In the genomic region with DNA sequence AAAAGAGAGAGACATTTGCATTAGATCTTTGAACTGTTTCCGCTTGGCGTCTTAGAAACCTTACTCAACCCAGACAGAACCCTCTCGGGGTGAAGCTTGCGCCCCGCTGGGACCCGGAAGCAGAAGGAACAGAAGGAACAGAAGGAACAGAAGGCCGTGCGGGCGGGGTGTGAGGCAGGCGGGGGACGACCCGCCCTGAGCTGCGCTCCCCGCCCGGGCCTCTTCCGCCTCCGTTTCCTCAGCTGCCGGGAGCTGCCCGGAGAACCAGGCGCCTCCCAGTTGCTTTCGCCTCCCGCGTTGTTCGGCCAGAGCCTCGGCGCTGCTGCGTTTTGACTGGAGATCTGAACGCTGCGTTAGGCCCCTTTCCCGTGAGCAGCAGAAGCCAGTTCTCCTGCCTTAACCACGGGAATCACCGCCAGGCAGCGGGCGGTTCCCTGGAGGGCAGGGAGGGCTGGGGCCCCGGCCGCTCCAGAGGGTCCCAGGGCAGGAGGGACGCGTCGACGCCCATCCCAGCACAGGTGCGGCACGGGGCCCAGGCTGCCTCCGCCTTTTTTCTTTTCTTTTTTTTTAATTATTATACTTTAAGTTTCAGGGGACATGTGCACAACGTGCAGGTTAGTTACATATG, we compare ENCODE assay signal across 8 cellular contexts. TPM values are rescaled to one million over a fixed set of nuclear protein-coding genes. Genes with fewer than 3 reads are reported as not detected.
DNase-seq lines count a peak whose midpoint lies in the region; ATAC-seq and TF ChIP-seq lines count a peak whose summit lies in the region.

No MANE protein-coding gene starts in this region.

- H3K36me3 ChIP-seq in right atrium auricular region (no peaks in the 10 kb centered on the region), esophagus (ENCODE audit: control insufficient read depth in 2 of 2, insufficient read depth in 2 of 2, low read length in 1 of 2) (no peaks in the 10 kb centered on the region), upper lobe of left lung (no peaks in the 10 kb centered on the region)

- no peak for TF ChIP-seq EP300 in upper lobe of left lung (IDR thresholded peaks at IDR 0.05)

- peaks cover 0 to 3% of the 10 kb centered on the region in 2 donors for H3K27me3 Mint-ChIP-seq in T-cell
- peaks cover 3% of the 10 kb centered on the region for H3K27me3 Mint-ChIP-seq in type B pancreatic cell

- WGBS in esophagus, 2 donors, result 68 to 72% methylated on average over 43 to 44 of the region's 44 CpGs
- 46 to 92% methylated on average over 44 of the region's 44 CpGs for WGBS in upper lobe of left lung, 2 donors

- peak overlapping the region in 1 of 2 donors; percentile 10 for H3K4me3 ChIP-seq in right atrium auricular region
- peak overlapping the region in 1 of 2 donors; percentile 31 for H3K4me3 ChIP-seq in esophagus (ENCODE audit: low read depth in 1 of 2, low read length in 2 of 2)
- peak overlapping the region in 2 of 4 donors; percentile 27 to 36 for H3K4me3 ChIP-seq in upper lobe of left lung
- H3K4me3 ChIP-seq in foreskin fibroblast (ENCODE audit: low read depth in 1 of 2, low read length in 2 of 2), result no peak overlapping the region

- peaks cover 14% of the 10 kb centered on the region for H3K36me3 Mint-ChIP-seq in T-cell
- H3K36me3 Mint-ChIP-seq in type B pancreatic cell, result peaks cover 3% of the 10 kb centered on the region

- POLR2A ChIA-PET in T-cell (lab: Charles Lee), result no interaction called here

- DNase-seq in Right ventricle myocardium superior, result peak; percentile 70
- no peak for DNase-seq in right atrium auricular region (ENCODE audit: low spot score)
- DNase-seq in T-cell, result peak in 28 of 34 experiments; percentile 20 to 60 (median 33)
- peak; percentile 36 to 86 for DNase-seq in upper lobe of left lung
- no peak for DNase-seq in foreskin fibroblast
- no peak for DNase-seq in type B pancreatic cell (ENCODE audit: extremely low spot score, unreplicated experiment)

- no peaks in the 10 kb centered on the region for H3K27me3 ChIP-seq in right atrium auricular region
- no peaks in the 10 kb centered on the region for H3K27me3 ChIP-seq in esophagus (ENCODE audit: control insufficient read depth in 1 of 2, insufficient read depth in 2 of 2, low read length in 2 of 2)
- no peaks in the 10 kb centered on the region for H3K27me3 ChIP-seq in upper lobe of left lung

- H3K9me3 ChIP-seq in right atrium auricular region (peaks cover 0 to 15% of the 10 kb centered on the region in 2 donors), esophagus (ENCODE audit: control insufficient read depth in 2 of 2, insufficient read depth in 1 of 2, low read depth in 1 of 2, low read length in 1 of 2) (peaks cover 0 to 2% of the 10 kb centered on the region in 2 donors), upper lobe of left lung (peaks cover 0 to 6% (median 2%) of the 10 kb centered on the region in 4 donors)

- ATAC-seq in Right ventricle myocardium superior (ENCODE audit: poor library complexity) (peak; percentile 76), T-cell (replicated peaks in 1 of 4) (peak; percentile 54 to 96 (median 76)), upper lobe of left lung (ENCODE audit: low FRiP score in 2 of 2) (peak; percentile 78 to 85), GM19023 (IDR thresholded peaks at IDR 0.05; ENCODE audit: unreplicated experiment) (no peak)

- H3K27ac Mint-ChIP-seq in T-cell, result peak overlapping the region; percentile 61 to 82
- H3K27ac Mint-ChIP-seq in type B pancreatic cell, result no peak overlapping the region

- H3K4me3 Mint-ChIP-seq in T-cell (peak overlapping the region; percentile 70 to 73 (median 72)), type B pancreatic cell (no peak overlapping the region)

- intact Hi-C loops in Right ventricle myocardium superior (cut with DNase I), result no loop called here

- TF ChIP-seq CTCF in right atrium auricular region (IDR thresholded peaks at IDR 0.05) (no peak), upper lobe of left lung (IDR thresholded peaks at IDR 0.05) (no peak), foreskin fibroblast (IDR thresholded peaks at IDR 0.05; ENCODE audit: low read depth, low read length) (no peak), type B pancreatic cell (conservative IDR thresholded peaks at IDR 0.05) (no peak)

- H3K4me1 ChIP-seq in right atrium auricular region (peaks cover 0 to 3% of the 10 kb centered on the region in 2 donors), esophagus (ENCODE audit: control insufficient read depth in 2 of 2, insufficient read depth in 2 of 2, low read length in 1 of 2) (peaks cover 0 to 2% of the 10 kb centered on the region in 2 donors), upper lobe of left lung (peaks cover 0 to 5% (median 5%) of the 10 kb centered on the region in 4 donors)

- H3K9me3 Mint-ChIP-seq in T-cell (peaks cover 0 to 11% (median 6%) of the 10 kb centered on the region in 3 donors), type B pancreatic cell (peaks cover 10% of the 10 kb centered on the region)

- H3K27ac ChIP-seq in right atrium auricular region (no peak overlapping the region), esophagus (ENCODE audit: low read depth in 2 of 2, low read length in 1 of 2) (peak overlapping the region; percentile 21 to 34), upper lobe of left lung (peak overlapping the region in 2 of 4 donors; percentile 37 to 77)

- TF ChIP-seq POLR2A in upper lobe of left lung (IDR thresholded peaks at IDR 0.05), result no peak

- H3K4me1 Mint-ChIP-seq in T-cell, result no peaks in the 10 kb centered on the region
- no peaks in the 10 kb centered on the region for H3K4me1 Mint-ChIP-seq in type B pancreatic cell (ENCODE audit: unreplicated experiment)

- CTCF ChIA-PET in T-cell (lab: Charles Lee), result interaction anchor here in 1 of 2 donors (0.6 kb wide), 2 partner anchors 35 to 77 kb away, joined by 3 to 4 read pairs; no protein-coding TSS in a partner anchor

RNA-seq across cellular contexts. Expression of a gene that starts 19.3 kb away (rescaled TPM):
- total RNA-seq in Right ventricle myocardium superior, result 1.3 TPM
- total RNA-seq in right atrium auricular region, result 1 to 10 TPM; 2.1 to 3.2 TPM
- 1 to 10 TPM in 3 of 5 donors, under 1 TPM in 2; 0.58 to 2.7 (median 1.2) TPM for total RNA-seq in T-cell
- 1 to 10 TPM; 1.8 to 2.0 TPM for polyA plus RNA-seq in esophagus
- 1 to 10 TPM; 3.1 to 7.1 (median 5.9) TPM for total RNA-seq in upper lobe of left lung
- total RNA-seq in type B pancreatic cell (ENCODE audit: low replicate concordance), result 14.1 and 26.8 TPM in 2 replicates

Comparison
In these comparisons a context has a peak if more than half of its experiments do, and no peak if none do; other contexts are left out.
1. DNase-seq: peak in Right ventricle myocardium superior (single experiment), T-cell (28 of 34) and upper lobe of left lung (2 of 2); none in right atrium auricular region (single experiment), foreskin fibroblast (0 of 2) and type B pancreatic cell (single experiment).
2. H3K27ac ChIP-seq: peak in esophagus (2 of 2); none in right atrium auricular region (0 of 2).